ENCODE assay signal across 17 cellular contexts in the genomic region with DNA sequence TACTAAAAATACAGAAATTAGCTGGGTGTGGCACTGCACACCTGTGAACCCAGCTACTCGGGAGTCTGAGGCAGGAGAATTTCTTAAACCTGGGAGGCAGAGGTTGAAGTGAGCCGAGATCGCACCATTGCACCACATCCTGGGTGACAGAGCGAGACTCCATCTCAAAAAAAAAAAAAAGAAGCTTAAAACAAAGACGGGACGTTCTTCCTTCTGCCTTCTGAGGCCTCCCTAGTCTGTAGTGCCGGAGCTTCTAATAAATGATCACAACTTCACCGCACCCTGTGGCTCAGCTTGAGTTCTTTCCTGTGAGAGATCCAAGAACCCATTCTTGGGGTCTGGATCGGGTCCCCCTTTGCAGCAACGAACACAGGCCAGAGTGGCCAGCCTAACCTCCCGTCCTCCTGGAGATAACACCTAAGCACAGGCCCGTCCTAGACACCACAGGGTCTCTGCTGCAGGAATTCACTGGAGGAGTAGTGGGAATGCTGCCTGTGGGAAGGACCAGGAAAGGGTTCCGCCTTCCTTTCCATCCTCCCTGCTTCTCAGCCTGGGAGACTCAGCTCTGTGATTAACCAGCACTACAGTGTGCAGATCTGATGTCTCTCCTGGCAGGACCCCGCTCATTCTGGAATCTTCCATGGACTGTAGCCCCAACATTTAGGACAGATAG. TPM values are rescaled to one million over a fixed set of nuclear protein-coding genes. Genes with fewer than 3 reads are reported as not detected.
A peak's percentile ranks its signal among the peaks of the same experiment; 100 is the strongest.
DNase-seq lines count a peak whose midpoint lies in the region; ATAC-seq lines count a peak whose summit lies in the region.
"Had no signal": no experiment of that assay in that cellular context is flagged by ENCODE, and none has a peak within 500 bp of the region (broad histone marks: within the 10 kb centered on the region; RNA-seq: fewer than 3 reads in every experiment).

No MANE protein-coding gene starts in this region.

- intact Hi-C loops in activated naive CD4-positive, alpha-beta T cell treated with anti-CD3 and anti-CD28 coated beads for 36 hours (cut with micrococcal nuclease), result loop anchor here (5.0 kb wide), 4 partner anchors 317 to 913 kb away; a partner anchor contains a TSS

- H3K27ac Mint-ChIP-seq in activated naive CD4-positive, alpha-beta T cell treated with anti-CD3 and anti-CD28 coated beads for 36 hours, result peak overlapping the region; percentile 68
- H3K27ac Mint-ChIP-seq in T-helper 17 cell, result peak overlapping the region; percentile 96
- H3K27ac Mint-ChIP-seq in stimulated activated effector memory CD8-positive, alpha-beta T cell treated with anti-CD3 and anti-CD28 coated beads, Interleukin-12 subunit alpha, Interleukin-12 subunit beta, amount 100 ng/mL, for 72 hours, result peak overlapping the region; percentile 98

- CTCF ChIA-PET in activated naive CD4-positive, alpha-beta T cell treated with anti-CD3 and anti-CD28 coated beads for 36 hours (lab: Charles Lee), result interaction anchor here (0.5 to 1.3 kb wide), 4 partner anchors 19 to 225 kb away, joined by 3 to 4 read pairs (median 4); no protein-coding TSS in a partner anchor

- no peaks in the 10 kb centered on the region for H3K27me3 Mint-ChIP-seq in activated naive CD4-positive, alpha-beta T cell treated with anti-CD3 and anti-CD28 coated beads for 36 hours (ENCODE audit: low read depth)
- H3K27me3 Mint-ChIP-seq in T-helper 17 cell, result no peaks in the 10 kb centered on the region

- H3K9me3 ChIP-seq in T-helper 17 cell (ENCODE audit: control insufficient read depth, low read length, poor library complexity, severe bottlenecking), result no peaks in the 10 kb centered on the region
- H3K9me3 ChIP-seq in effector memory CD4-positive, alpha-beta T cell (ENCODE audit: control insufficient read depth, low read length), result no peaks in the 10 kb centered on the region
- H3K9me3 ChIP-seq: ovary, testis had no signal

- H3K27me3 ChIP-seq in effector memory CD4-positive, alpha-beta T cell (replicated peaks; ENCODE audit: control insufficient read depth, insufficient read depth, low read length, poor library complexity, severe bottlenecking), result no peaks in the 10 kb centered on the region
- H3K27me3 ChIP-seq: ovary, testis had no signal

- no peak overlapping the region for H3K4me3 ChIP-seq in effector memory CD4-positive, alpha-beta T cell (ENCODE audit: insufficient read depth, low read depth, low read length, poor library complexity, severe bottlenecking)
- H3K4me3 ChIP-seq: ovary, testis had no signal

- peak; percentile 64 for DNase-seq in activated naive CD4-positive, alpha-beta T cell treated with anti-CD3 and anti-CD28 coated beads for 36 hours
- DNase-seq in activated naive CD4-positive, alpha-beta T cell treated with anti-CD3 and anti-CD28 coated beads, Interleukin-2, amount 50 U/mL, for 16 hours, result no peak
- DNase-seq in T-helper 17 cell (no peak), retina (no peak), NOMO-1 treated with dmso at 0.1 percent for 144 hours (lab: John Stamatoyannopoulos, UW; ENCODE audit: unreplicated experiment) (no peak), RKO (ENCODE audit: low spot score) (no peak)
- peak in 1 of 3 donors; percentile 42 for DNase-seq in effector memory CD4-positive, alpha-beta T cell
- peak in 1 of 2 donors; percentile 59 for DNase-seq in stimulated activated effector memory CD8-positive, alpha-beta T cell treated with anti-CD3 and anti-CD28 coated beads, Interleukin-12 subunit alpha, Interleukin-12 subunit beta, amount 100 ng/mL, for 72 hours (ENCODE audit: low spot score in 2 of 2)
- DNase-seq: activated CD4-positive, CD25-positive, alpha-beta regulatory T cell; aorta; NCI-H1436 treated with DMSO at 0.1 percent for 48 hours; NCI-H2227 treated with DMSO at 0.1 percent for 48 hours; ovary; testis had no signal

- peak overlapping the region; percentile 46 for H3K27ac ChIP-seq in effector memory CD4-positive, alpha-beta T cell (ENCODE audit: insufficient read depth, low read length, poor library complexity, severe bottlenecking)
- H3K27ac ChIP-seq: ovary, testis had no signal

- H3K9me3 Mint-ChIP-seq in activated naive CD4-positive, alpha-beta T cell treated with anti-CD3 and anti-CD28 coated beads for 36 hours, result no peaks in the 10 kb centered on the region
- no peaks in the 10 kb centered on the region for H3K9me3 Mint-ChIP-seq in stimulated activated effector memory CD8-positive, alpha-beta T cell treated with anti-CD3 and anti-CD28 coated beads, Interleukin-12 subunit alpha, Interleukin-12 subunit beta, amount 100 ng/mL, for 72 hours

- no peak overlapping the region for H3K4me3 Mint-ChIP-seq in activated naive CD4-positive, alpha-beta T cell treated with anti-CD3 and anti-CD28 coated beads for 36 hours
- peak overlapping the region; percentile 50 for H3K4me3 Mint-ChIP-seq in T-helper 17 cell
- peak overlapping the region; percentile 87 for H3K4me3 Mint-ChIP-seq in stimulated activated effector memory CD8-positive, alpha-beta T cell treated with anti-CD3 and anti-CD28 coated beads, Interleukin-12 subunit alpha, Interleukin-12 subunit beta, amount 100 ng/mL, for 72 hours

- ATAC-seq in T-helper 17 cell, result no peak
- no peak for ATAC-seq in stimulated activated effector memory CD8-positive, alpha-beta T cell treated with anti-CD3 and anti-CD28 coated beads, Interleukin-12 subunit alpha, Interleukin-12 subunit beta, amount 100 ng/mL, for 72 hours
- ATAC-seq: HepG2 had no signal

- H3K36me3 Mint-ChIP-seq in activated naive CD4-positive, alpha-beta T cell treated with anti-CD3 and anti-CD28 coated beads for 36 hours (ENCODE audit: low read depth), result no peaks in the 10 kb centered on the region
- H3K36me3 Mint-ChIP-seq in T-helper 17 cell (ENCODE audit: low read depth), result no peaks in the 10 kb centered on the region
- peaks cover 50% of the 10 kb centered on the region for H3K36me3 Mint-ChIP-seq in stimulated activated effector memory CD8-positive, alpha-beta T cell treated with anti-CD3 and anti-CD28 coated beads, Interleukin-12 subunit alpha, Interleukin-12 subunit beta, amount 100 ng/mL, for 72 hours

- peaks cover 90% of the 10 kb centered on the region for H3K4me1 Mint-ChIP-seq in activated naive CD4-positive, alpha-beta T cell treated with anti-CD3 and anti-CD28 coated beads for 36 hours (ENCODE audit: low read depth)
- H3K4me1 Mint-ChIP-seq in T-helper 17 cell, result peaks cover 64% of the 10 kb centered on the region
- H3K4me1 Mint-ChIP-seq in stimulated activated effector memory CD8-positive, alpha-beta T cell treated with anti-CD3 and anti-CD28 coated beads, Interleukin-12 subunit alpha, Interleukin-12 subunit beta, amount 100 ng/mL, for 72 hours, result peaks cover 91% of the 10 kb centered on the region

- H3K36me3 ChIP-seq in effector memory CD4-positive, alpha-beta T cell (ENCODE audit: control insufficient read depth, insufficient read depth, low read length), result no peaks in the 10 kb centered on the region
- H3K36me3 ChIP-seq: ovary had no signal

- peaks cover 84% of the 10 kb centered on the region for H3K4me1 ChIP-seq in effector memory CD4-positive, alpha-beta T cell (ENCODE audit: control insufficient read depth, insufficient read depth, low read length, poor library complexity, severe bottlenecking)

RNA-seq across cellular contexts. Expression of a gene that starts 2.2 kb away (rescaled TPM):
- total RNA-seq in activated naive CD4-positive, alpha-beta T cell treated with anti-CD3 and anti-CD28 coated beads for 36 hours, result 10 to 100 TPM; 11.9 to 13.2 TPM
- 1 to 10 TPM; 1.4 to 4.4 TPM for total RNA-seq in T-helper 17 cell
- total RNA-seq: aorta, endothelial cell of umbilical vein, fibroblast of villous mesenchyme had no signal

RNA-seq across cellular contexts. Expression of a gene that starts 17.8 kb away (rescaled TPM):
- total RNA-seq in activated naive CD4-positive, alpha-beta T cell treated with anti-CD3 and anti-CD28 coated beads for 36 hours, result 10 to 100 TPM; 23.1 to 24.1 TPM
- total RNA-seq in T-helper 17 cell, result 10 to 100 TPM; 21.5 to 24.6 TPM

RNA-seq across cellular contexts. Expression of a gene that starts 54.2 kb away (rescaled TPM):
- 10 to 100 TPM; 12.3 to 12.4 TPM for total RNA-seq in activated naive CD4-positive, alpha-beta T cell treated with anti-CD3 and anti-CD28 coated beads for 36 hours
- total RNA-seq in T-helper 17 cell, result 10 to 100 TPM; 11.7 to 13.5 TPM

RNA-seq across cellular contexts. Expression of a gene that starts 57.6 kb away (rescaled TPM):
- 10 to 100 TPM; 20.8 to 24.1 TPM for total RNA-seq in activated naive CD4-positive, alpha-beta T cell treated with anti-CD3 and anti-CD28 coated beads for 36 hours
- 10 to 100 TPM; 73.9 to 87.9 TPM for total RNA-seq in T-helper 17 cell
